ENCODE assay signal across 8 cellular contexts in the genomic region with DNA sequence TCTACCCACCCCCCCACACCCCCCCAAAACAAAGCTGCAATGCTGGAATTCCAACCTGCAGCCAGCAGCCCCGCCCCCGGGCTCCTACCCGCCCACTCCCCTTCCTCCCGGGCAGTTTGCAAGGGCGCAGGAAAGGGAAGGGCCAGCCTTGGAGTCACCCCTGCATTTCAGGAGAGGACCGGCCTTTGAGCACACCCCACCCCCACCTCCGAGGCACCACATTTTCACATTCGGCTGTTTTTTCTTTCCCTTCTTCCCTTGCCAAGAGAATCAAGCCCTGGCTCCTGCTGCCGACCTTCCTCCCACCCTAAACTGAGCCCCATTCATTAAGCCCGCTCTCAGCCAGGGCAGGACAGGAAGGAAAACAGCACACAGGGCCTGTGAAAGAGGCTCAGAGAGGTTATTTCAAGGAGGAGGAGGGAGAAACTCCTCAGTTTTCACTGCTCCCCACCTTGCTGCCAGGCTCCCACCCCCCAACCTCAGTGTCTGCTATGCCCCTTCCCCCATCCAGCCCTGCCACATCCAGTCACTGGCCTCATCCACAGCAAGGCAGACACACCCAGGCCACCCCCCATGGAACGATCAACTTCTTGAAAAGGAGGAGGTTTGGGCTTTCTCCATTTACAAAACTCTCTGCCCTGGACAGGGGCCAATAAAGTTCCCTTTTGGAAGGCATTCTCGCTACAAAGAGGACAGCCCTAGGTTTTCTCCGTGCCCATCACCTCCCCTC. TPM values are rescaled to one million over a fixed set of nuclear protein-coding genes. Genes with fewer than 3 reads are reported as not detected.
DNase-seq lines count a peak whose midpoint lies in the region; ATAC-seq, FAIRE-seq and TF ChIP-seq lines count a peak whose summit lies in the region.

No MANE protein-coding gene starts in this region.

- H4K20me1 ChIP-seq in endothelial cell of umbilical vein (replicated peaks; ENCODE audit: control insufficient read depth, extremely low read depth, insufficient read depth, low read length), result no peaks in the 10 kb centered on the region

- H3K27me3 ChIP-seq in Peyer's patch, result no peaks in the 10 kb centered on the region
- H3K27me3 ChIP-seq in endothelial cell of umbilical vein (ENCODE audit: control insufficient read depth in 2 of 2, insufficient read depth in 2 of 2, low read length in 2 of 2), result no peaks in the 10 kb centered on the region

- peaks cover 0 to 17% (median 0%) of the 10 kb centered on the region in 3 donors for H3K36me3 ChIP-seq in Peyer's patch
- H3K36me3 ChIP-seq in endothelial cell of umbilical vein (ENCODE audit: control insufficient read depth in 2 of 2, extremely low read depth in 1 of 2, insufficient read depth in 2 of 2, low read length in 2 of 2), result peaks cover 0 to 2% of the 10 kb centered on the region in 2 experiments

- TF ChIP-seq POLR2A in Peyer's patch (IDR thresholded peaks at IDR 0.05), result no peak
- TF ChIP-seq POLR2A in endothelial cell of umbilical vein (IDR thresholded peaks at IDR 0.05; ENCODE audit: low read depth, low read length), result no peak

- BruUV-seq in endothelial cell of umbilical vein (replicated peaks; lab: Mats Ljungman, UMichigan), result no TSS peak

- H3K9me3 ChIP-seq in Peyer's patch (no peaks in the 10 kb centered on the region), endothelial cell of umbilical vein (replicated peaks; ENCODE audit: control insufficient read depth, insufficient read depth, low read length) (no peaks in the 10 kb centered on the region)

- peak overlapping the region; percentile 55 for H2AFZ ChIP-seq in endothelial cell of umbilical vein (ENCODE audit: low read depth, low read length)

- peak overlapping the region; percentile 88 for H3K4me3 Mint-ChIP-seq in natural killer cell

- peak; percentile 61 for DNase-seq in Ammon's horn (ENCODE audit: low spot score)
- no peak for DNase-seq in Peyer's patch
- peak; percentile 69 for DNase-seq in endothelial cell of umbilical vein (ENCODE audit: low read depth, low spot score)
- no peak for DNase-seq in natural killer cell
- no peak for DNase-seq in NCI-H446 treated with DMSO at 0.1 percent for 48 hours (lab: John Stamatoyannopoulos, UW)
- no peak for DNase-seq in NCI-H524 treated with DMSO at 0.1 percent for 48 hours (lab: John Stamatoyannopoulos, UW)

- H3K27ac ChIP-seq in Peyer's patch (peak overlapping the region; percentile 62 to 83 (median 72)), endothelial cell of umbilical vein (ENCODE audit: insufficient read depth, low read depth, low read length) (peak overlapping the region; percentile 54)

- dilution Hi-C loops in endothelial cell of umbilical vein (cut with MboI; ENCODE audit: extremely low pct_ligation_motif_present, low sequenced_read_pairs), result no loop called here

- H3K4me2 ChIP-seq in endothelial cell of umbilical vein (ENCODE audit: insufficient read depth, low read length), result peak overlapping the region; percentile 60

- peak; percentile 47 for FAIRE-seq in endothelial cell of umbilical vein (lab: Jason Lieb, UNC)

- H3K4me3 ChIP-seq in Peyer's patch, result peak overlapping the region in 2 of 4 donors; percentile 10 to 15
- H3K4me3 ChIP-seq in endothelial cell of umbilical vein (replicated peaks in 1 of 3; ENCODE audit: insufficient read depth in 1 of 3, low read depth in 1 of 3, low read length in 3 of 3), result no peak overlapping the region

- CTCF ChIA-PET in endothelial cell of umbilical vein (lab: Charles Lee), result interaction anchor here (2.4 to 2.8 kb wide), 3 partner anchors 13 to 162 kb away, joined by 7 to 10 read pairs (median 8); no protein-coding TSS in a partner anchor

- peaks cover 7% of the 10 kb centered on the region for H3K79me2 ChIP-seq in endothelial cell of umbilical vein (ENCODE audit: control insufficient read depth, insufficient read depth, low read length)

- TF ChIP-seq CTCF in Peyer's patch (IDR thresholded peaks at IDR 0.05) (no peak), endothelial cell of umbilical vein (IDR thresholded peaks at IDR 0.05; ENCODE audit: extremely low read depth in 1 of 2, insufficient read depth in 1 of 2, low read depth in 1 of 2, low read length in 2 of 2) (no peak), natural killer cell (IDR thresholded peaks at IDR 0.05) (no peak)

- no peaks in the 10 kb centered on the region for H3K9me3 Mint-ChIP-seq in natural killer cell

- no peaks in the 10 kb centered on the region for H3K9me1 ChIP-seq in endothelial cell of umbilical vein (replicated peaks; ENCODE audit: control insufficient read depth, extremely low read depth, insufficient read depth, low read length)

- peak overlapping the region; percentile 27 for H3K9ac ChIP-seq in endothelial cell of umbilical vein (replicated peaks; ENCODE audit: extremely low read depth, insufficient read depth, low read length)

- H3K4me1 ChIP-seq in Peyer's patch (peaks cover 27 to 94% (median 43%) of the 10 kb centered on the region in 4 donors), endothelial cell of umbilical vein (ENCODE audit: control insufficient read depth, extremely low read depth, insufficient read depth, low read length) (peaks cover 62% of the 10 kb centered on the region)

- POLR2A ChIA-PET in endothelial cell of umbilical vein (lab: Charles Lee), result no interaction called here

- no peak for ATAC-seq in natural killer cell
- no peak for ATAC-seq in GM21381 (IDR thresholded peaks at IDR 0.05; ENCODE audit: unreplicated experiment)
- ATAC-seq in HG02678 (IDR thresholded peaks at IDR 0.05; ENCODE audit: unreplicated experiment), result no peak

- peaks cover 89 to 95% of the 10 kb centered on the region in 2 donors for H3K4me1 Mint-ChIP-seq in natural killer cell

- H3K27ac Mint-ChIP-seq in natural killer cell, result peak overlapping the region; percentile 95 to 99

- no peaks in the 10 kb centered on the region for H3K27me3 Mint-ChIP-seq in natural killer cell (ENCODE audit: low read depth in 2 of 2)

- intact Hi-C loops in endothelial cell of umbilical vein (cut with micrococcal nuclease) (loop anchor here (1.0 to 10.0 kb wide), 2 partner anchors 7 to 475 kb away; no protein-coding TSS in a partner anchor), natural killer cell (cut with micrococcal nuclease) (loop anchor here (1.0 to 10.0 kb wide), 4 partner anchors 71 to 875 kb away; a partner anchor contains a TSS)

- no peaks in the 10 kb centered on the region for H3K36me3 Mint-ChIP-seq in natural killer cell

TF ChIP-seq in endothelial cell of umbilical vein, 7 proteins besides CTCF, POLR2A, EP300 and RAD21:
- TF ChIP-seq, protein P1, sequence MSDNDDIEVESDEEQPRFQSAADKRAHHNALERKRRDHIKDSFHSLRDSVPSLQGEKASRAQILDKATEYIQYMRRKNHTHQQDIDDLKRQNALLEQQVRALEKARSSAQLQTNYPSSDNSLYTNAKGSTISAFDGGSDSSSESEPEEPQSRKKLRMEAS (IDR thresholded peaks at IDR 0.05; ENCODE audit: insufficient read depth, insufficient read length), result no peak
- TF ChIP-seq EZH2 (IDR thresholded peaks at IDR 0.05; ENCODE audit: borderline replicate concordance, low read depth, low read length, severe bottlenecking) (no peak), MYC (IDR thresholded peaks at IDR 0.05; ENCODE audit: low read depth, low read length) (no peak), FOS (IDR thresholded peaks at IDR 0.05; ENCODE audit: borderline replicate concordance, insufficient read depth, low read length) (no peak), GATA2 (IDR thresholded peaks at IDR 0.05; ENCODE audit: insufficient read depth, insufficient read length, low read depth, low read length) (no peak), JUN (IDR thresholded peaks at IDR 0.05; ENCODE audit: borderline replicate concordance, insufficient read depth, insufficient read length, low read depth) (no peak)

RNA-seq across cellular contexts. Expression of a gene that starts 11.2 kb away (rescaled TPM):
- total RNA-seq in Peyer's patch (100 to 1,000 TPM in 1 of 4 donors, 10 to 100 TPM in 3; 42.9 to 100 (median 68.7) TPM), endothelial cell of umbilical vein (3.6 and 4.6 TPM in 2 replicates), natural killer cell (100 to 1,000 TPM; 127 to 204 (median 182) TPM)
- polyA plus RNA-seq in endothelial cell of umbilical vein, result 8.0 and 10.2 TPM in 2 replicates
- polyA plus RNA-seq in endothelial cell of umbilical vein (2011; cell fraction: cytosol; rRNA removed), result 4.5 TPM in 2 replicates
- 5.0 and 9.0 TPM in 2 replicates for polyA plus RNA-seq in endothelial cell of umbilical vein (2011; cell fraction: nucleus; rRNA removed)
- polyA plus RNA-seq in endothelial cell of umbilical vein (2012), result 1.9 and 3.2 TPM in 2 replicates
- polyA minus RNA-seq in endothelial cell of umbilical vein, result 12.6 and 15.2 TPM in 2 replicates
- 20.6 TPM for polyA minus RNA-seq in endothelial cell of umbilical vein (2011; cell fraction: cytosol; rRNA and poly(A)+ RNA removed)
- polyA minus RNA-seq in endothelial cell of umbilical vein (2011; cell fraction: nucleus; rRNA and poly(A)+ RNA removed), result 8.1 and 15.0 TPM in 2 replicates

Comparison
In these comparisons a context has a peak if more than half of its experiments do, and no peak if none do; other contexts are left out.
1. DNase-seq: peak in Ammon's horn (single experiment) and endothelial cell of umbilical vein (single experiment); none in Peyer's patch (0 of 3), natural killer cell (single experiment), NCI-H446 treated with DMSO at 0.1 percent for 48 hours (single experiment) and NCI-H524 treated with DMSO at 0.1 percent for 48 hours (single experiment).